13 cellular contexts compared by ENCODE assay signal in genomic region chr10:70551971-70552422, GRCh38. TPM values are rescaled to one million over a fixed set of nuclear protein-coding genes. Genes with fewer than 3 reads are reported as not detected.
DNase-seq lines count a peak whose midpoint lies in the region; ATAC-seq and TF ChIP-seq lines count a peak whose summit lies in the region.
"Had no signal": no experiment of that assay in that cellular context is flagged by ENCODE, and none has a peak within 500 bp of the region (broad histone marks: within the 10 kb centered on the region; RNA-seq: fewer than 3 reads in every experiment).

No MANE protein-coding gene starts in this region.

- H2BK5ac ChIP-seq in H9 (ENCODE audit: insufficient read length, low read length), result no peak overlapping the region

- intact Hi-C loops in activated naive CD4-positive, alpha-beta T cell treated with anti-CD3 and anti-CD28 coated beads for 36 hours (cut with micrococcal nuclease), result loop anchor here (2.0 kb wide), 1 partner anchor 263 kb away; the partner anchor contains the start of gene SGPL1

- H3K36me3 Mint-ChIP-seq in H9 (ENCODE audit: insufficient read depth in 1 of 3, low read depth in 3 of 3), result peaks cover 10 to 29% (median 11%) of the 10 kb centered on the region in 3 experiments; a peak in 4 of 7 replicates
- H3K36me3 Mint-ChIP-seq in activated naive CD4-positive, alpha-beta T cell treated with anti-CD3 and anti-CD28 coated beads for 36 hours (ENCODE audit: low read depth), result no peaks in the 10 kb centered on the region
- H3K36me3 Mint-ChIP-seq in T-helper 2 cell treated with Interferon-gamma antibody and Interleukin-4, amounts not matched to agents 5 μg/mL and 100 μg/mL, for 36 hours (ENCODE audit: low read depth), result no peaks in the 10 kb centered on the region

- H3K4me2 ChIP-seq in H9 (ENCODE audit: insufficient read depth, insufficient read length, low read length), result no peak overlapping the region

- no peak overlapping the region for H2BK15ac ChIP-seq in H9 (ENCODE audit: low read depth, low read length)

- no peaks in the 10 kb centered on the region for H3K9me3 ChIP-seq in H9 (ENCODE audit: control insufficient read depth, low read depth, low read length)

- CTCF ChIA-PET in activated naive CD4-positive, alpha-beta T cell treated with anti-CD3 and anti-CD28 coated beads for 36 hours (lab: Charles Lee), result interaction anchor here (1.1 to 4.4 kb wide), 8 partner anchors 10 to 209 kb away, joined by 3 to 27 read pairs (median 4); no protein-coding TSS in a partner anchor

- no peak overlapping the region; the same call in 1 of the 2 replicates for H3K14ac ChIP-seq in H9 (ENCODE audit: insufficient read depth, low read length)

- no peak overlapping the region for H3K27ac ChIP-seq in H9 (ENCODE audit: insufficient read length, low read depth, low read length)

- H3K23ac ChIP-seq in H9 (ENCODE audit: insufficient read length, low read depth, low read length), result no peak overlapping the region

- H3K9ac ChIP-seq in H9 (ENCODE audit: extremely low read depth, insufficient read length, low read length), result no peak overlapping the region

- H4K8ac ChIP-seq in H9 (replicated peaks; ENCODE audit: insufficient read length, low read depth, low read length), result no peak overlapping the region

- no peak overlapping the region for H2BK12ac ChIP-seq in H9 (ENCODE audit: insufficient read length, low read depth, low read length)

- H2BK120ac ChIP-seq in H9 (ENCODE audit: low read depth, low read length, poor library complexity, severe bottlenecking), result no peak overlapping the region

- H4K5ac ChIP-seq in H9 (ENCODE audit: insufficient read length, low read depth, low read length), result no peak overlapping the region

- no peaks in the 10 kb centered on the region for H3K79me2 ChIP-seq in H9 (ENCODE audit: insufficient read depth, low read length)

- no peaks in the 10 kb centered on the region for H3K27me3 Mint-ChIP-seq in H9 (ENCODE audit: low read depth)
- no peaks in the 10 kb centered on the region for H3K27me3 Mint-ChIP-seq in activated naive CD4-positive, alpha-beta T cell treated with anti-CD3 and anti-CD28 coated beads for 36 hours (ENCODE audit: low read depth)
- no peaks in the 10 kb centered on the region for H3K27me3 Mint-ChIP-seq in T-helper 2 cell treated with Interferon-gamma antibody and Interleukin-4, amounts not matched to agents 5 μg/mL and 100 μg/mL, for 36 hours (ENCODE audit: low read depth)
- H3K27me3 Mint-ChIP-seq: stimulated activated naive CD8-positive, alpha-beta T cell treated with anti-CD3 and anti-CD28 coated beads, Interleukin-15, amount 100 ng/mL, for 72 hours had no signal

- no peak overlapping the region for H4K91ac ChIP-seq in H9 (ENCODE audit: insufficient read length, low read depth, low read length)

- ATAC-seq in HG03175 (IDR thresholded peaks at IDR 0.05; ENCODE audit: unreplicated experiment), result no peak
- ATAC-seq: stimulated activated naive CD8-positive, alpha-beta T cell treated with anti-CD3 and anti-CD28 coated beads, Interleukin-15, amount 100 ng/mL, for 72 hours had no signal

- 0 out of 4 replicates have a peak, but pooled peaks cover 0 to 2% of the 10 kb centered on the region in 2 experiments for H3K4me1 Mint-ChIP-seq in H9
- H3K4me1 Mint-ChIP-seq in activated naive CD4-positive, alpha-beta T cell treated with anti-CD3 and anti-CD28 coated beads for 36 hours (ENCODE audit: low read depth), result no peaks in the 10 kb centered on the region
- H3K4me1 Mint-ChIP-seq in T-helper 2 cell treated with Interferon-gamma antibody and Interleukin-4, amounts not matched to agents 5 μg/mL and 100 μg/mL, for 36 hours (ENCODE audit: low read depth), result no peaks in the 10 kb centered on the region

- peak overlapping the region in 2 of 3 experiments; percentile 14 to 18; a peak in 2 of 7 replicates for H3K27ac Mint-ChIP-seq in H9
- H3K27ac Mint-ChIP-seq in activated naive CD4-positive, alpha-beta T cell treated with anti-CD3 and anti-CD28 coated beads for 36 hours, result no peak overlapping the region
- no peak overlapping the region for H3K27ac Mint-ChIP-seq in T-helper 2 cell treated with Interferon-gamma antibody and Interleukin-4, amounts not matched to agents 5 μg/mL and 100 μg/mL, for 36 hours
- H3K27ac Mint-ChIP-seq: stimulated activated naive CD8-positive, alpha-beta T cell treated with anti-CD3 and anti-CD28 coated beads, Interleukin-15, amount 100 ng/mL, for 72 hours had no signal

- H3K4me3 Mint-ChIP-seq in H9, result no peak overlapping the region
- H3K4me3 Mint-ChIP-seq in activated naive CD4-positive, alpha-beta T cell treated with anti-CD3 and anti-CD28 coated beads for 36 hours, result no peak overlapping the region
- no peak overlapping the region for H3K4me3 Mint-ChIP-seq in T-helper 2 cell treated with Interferon-gamma antibody and Interleukin-4, amounts not matched to agents 5 μg/mL and 100 μg/mL, for 36 hours
- H3K4me3 Mint-ChIP-seq: stimulated activated naive CD8-positive, alpha-beta T cell treated with anti-CD3 and anti-CD28 coated beads, Interleukin-15, amount 100 ng/mL, for 72 hours had no signal

- no peak overlapping the region for H3T11ph ChIP-seq in H9 (ENCODE audit: low read length)

- WGBS in H9 (ENCODE audit: extremely low coverage, insufficient read length, low lambda C conversion rate), result no CpG with 5 or more reads among the region's 19 CpGs

- DNase-seq in H9 (no peak), dedifferentiated amniotic fluid mesenchymal stem cell (ENCODE audit: extremely low spot score) (peak; percentile 93), kidney glomerular epithelial cell (lab: John Stamatoyannopoulos, UW) (peak; percentile 91), smooth muscle cell of the brain vasculature (ENCODE audit: low read depth, low spot score) (peak; percentile 54), NCI-H1048 (lab: John Stamatoyannopoulos, UW) (no peak)
- DNase-seq in activated naive CD4-positive, alpha-beta T cell treated with anti-CD3 and anti-CD28 coated beads for 36 hours, result no peak
- DNase-seq in T-helper 2 cell treated with Interferon-gamma antibody and Interleukin-4, amounts not matched to agents 5 μg/mL and 100 μg/mL, for 36 hours (ENCODE audit: low spot score), result no peak
- DNase-seq: aorta; DMS153; NCI-H187; stimulated activated naive CD8-positive, alpha-beta T cell treated with anti-CD3 and anti-CD28 coated beads, Interleukin-15, amount 100 ng/mL, for 72 hours had no signal

- no peak overlapping the region for H3K56ac ChIP-seq in H9 (ENCODE audit: insufficient read length, low read depth, low read length)

- no peak overlapping the region for H3K18ac ChIP-seq in H9 (ENCODE audit: insufficient read length, low read depth, low read length)

- H3K23me2 ChIP-seq in H9 (ENCODE audit: insufficient read length, low read depth, low read length, poor library complexity, severe bottlenecking), result no peaks in the 10 kb centered on the region

- no peak overlapping the region for H3K4ac ChIP-seq in H9 (ENCODE audit: low read depth, low read length)

- no peak overlapping the region for H2AFZ ChIP-seq in H9 (ENCODE audit: low read length)

- no peaks in the 10 kb centered on the region for H3K4me1 ChIP-seq in H9 (ENCODE audit: insufficient read depth, low read length)

- no peak overlapping the region for H2AK5ac ChIP-seq in H9 (ENCODE audit: insufficient read length, low read length)

- H4K20me1 ChIP-seq in H9 (ENCODE audit: control insufficient read depth, insufficient read depth, insufficient read length), result no peaks in the 10 kb centered on the region

- no peak overlapping the region for H2BK20ac ChIP-seq in H9 (ENCODE audit: low read depth, low read length, poor library complexity, severe bottlenecking)

- no peaks in the 10 kb centered on the region for H3K27me3 ChIP-seq in H9 (ENCODE audit: insufficient read depth, low read length)

- TF ChIP-seq CTCF in H9 (conservative IDR thresholded peaks at IDR 0.05), result no peak

- H3K9me3 Mint-ChIP-seq in H9, result no peaks in the 10 kb centered on the region; a peak in 1 of 5 replicates
- H3K9me3 Mint-ChIP-seq in activated naive CD4-positive, alpha-beta T cell treated with anti-CD3 and anti-CD28 coated beads for 36 hours, result no peaks in the 10 kb centered on the region
- no peaks in the 10 kb centered on the region for H3K9me3 Mint-ChIP-seq in T-helper 2 cell treated with Interferon-gamma antibody and Interleukin-4, amounts not matched to agents 5 μg/mL and 100 μg/mL, for 36 hours
- H3K9me3 Mint-ChIP-seq: stimulated activated naive CD8-positive, alpha-beta T cell treated with anti-CD3 and anti-CD28 coated beads, Interleukin-15, amount 100 ng/mL, for 72 hours had no signal

- no peaks in the 10 kb centered on the region for H3K79me1 ChIP-seq in H9 (ENCODE audit: insufficient read depth, low read depth, low read length, poor library complexity, severe bottlenecking)

RNA-seq across cellular contexts. Expression of gene PRF1, which starts 50.5 kb away (rescaled TPM):
- total RNA-seq in H9 (2021), result 0.18 TPM in 1 of 2 replicates, not detected in the other
- total RNA-seq in activated naive CD4-positive, alpha-beta T cell treated with anti-CD3 and anti-CD28 coated beads for 36 hours, result 1 to 10 TPM; 7.5 to 8.2 TPM
- total RNA-seq: frontal cortex had no signal

Comparison
In these comparisons a context has a peak if more than half of its experiments do, and no peak if none do; other contexts are left out.
1. DNase-seq: peak in dedifferentiated amniotic fluid mesenchymal stem cell (single experiment), kidney glomerular epithelial cell (single experiment) and smooth muscle cell of the brain vasculature (single experiment); none in H9 (single experiment), activated naive CD4-positive, alpha-beta T cell treated with anti-CD3 and anti-CD28 coated beads for 36 hours (single experiment), T-helper 2 cell treated with Interferon-gamma antibody and Interleukin-4, amounts not matched to agents 5 μg/mL and 100 μg/mL, for 36 hours (single experiment) and NCI-H1048 (single experiment).
2. H3K27ac Mint-ChIP-seq: peak in H9 (2 of 3); none in activated naive CD4-positive, alpha-beta T cell treated with anti-CD3 and anti-CD28 coated beads for 36 hours (single experiment) and T-helper 2 cell treated with Interferon-gamma antibody and Interleukin-4, amounts not matched to agents 5 μg/mL and 100 μg/mL, for 36 hours (single experiment).